1 cellular context compared by ENCODE assay signal in genomic region chr9:5922192-5922591, GRCh38.
TF ChIP-seq lines count a peak whose summit lies in the region.

No MANE protein-coding gene starts in this region.

TF ChIP-seq in GM12878, 131 proteins besides CTCF, POLR2A, EP300 and RAD21 (continued from another document):
- TF ChIP-seq PKNOX1 (IDR thresholded peaks at IDR 0.05) (no peak), ETV6 (conservative IDR thresholded peaks at IDR 0.05 in 1 of 2, IDR thresholded peaks at IDR 0.05 in 1 of 2; ENCODE audit: borderline replicate concordance in 1 of 2, low read depth in 1 of 2) (no peak), MYC (IDR thresholded peaks at IDR 0.05; ENCODE audit: insufficient read depth, insufficient read length, insufficient replicate concordance, low read length, severe bottlenecking) (no peak), PRDM15 (CRISPR knock-in tag; IDR thresholded peaks at IDR 0.05) (no peak), CHD4 (IDR thresholded peaks at IDR 0.05) (no peak), STAT3 (IDR thresholded peaks at IDR 0.05; ENCODE audit: low read depth, low read length) (no peak), KLF5 (IDR thresholded peaks at IDR 0.05; ENCODE audit: partially characterized antibody) (no peak), TARDBP (IDR thresholded peaks at IDR 0.05; ENCODE audit: borderline replicate concordance) (no peak), SP1 (IDR thresholded peaks at IDR 0.05; ENCODE audit: low read depth, low read length) (no peak), ZNF217 (IDR thresholded peaks at IDR 0.05) (peak; percentile 40; the same call in 1 of the 2 replicates), POLR2AphosphoS2 (IDR thresholded peaks at IDR 0.05; ENCODE audit: low read depth, low read length) (no peak), TAF1 (IDR thresholded peaks at IDR 0.05; ENCODE audit: borderline replicate concordance, low read depth, low read length) (no peak), SUZ12 (IDR thresholded peaks at IDR 0.05; ENCODE audit: unreplicated experiment) (no peak), RB1 (IDR thresholded peaks at IDR 0.05; ENCODE audit: borderline replicate concordance) (no peak)
TF ChIP-seq in GM12878: peak in this region for 22.
